In the genomic region with DNA sequence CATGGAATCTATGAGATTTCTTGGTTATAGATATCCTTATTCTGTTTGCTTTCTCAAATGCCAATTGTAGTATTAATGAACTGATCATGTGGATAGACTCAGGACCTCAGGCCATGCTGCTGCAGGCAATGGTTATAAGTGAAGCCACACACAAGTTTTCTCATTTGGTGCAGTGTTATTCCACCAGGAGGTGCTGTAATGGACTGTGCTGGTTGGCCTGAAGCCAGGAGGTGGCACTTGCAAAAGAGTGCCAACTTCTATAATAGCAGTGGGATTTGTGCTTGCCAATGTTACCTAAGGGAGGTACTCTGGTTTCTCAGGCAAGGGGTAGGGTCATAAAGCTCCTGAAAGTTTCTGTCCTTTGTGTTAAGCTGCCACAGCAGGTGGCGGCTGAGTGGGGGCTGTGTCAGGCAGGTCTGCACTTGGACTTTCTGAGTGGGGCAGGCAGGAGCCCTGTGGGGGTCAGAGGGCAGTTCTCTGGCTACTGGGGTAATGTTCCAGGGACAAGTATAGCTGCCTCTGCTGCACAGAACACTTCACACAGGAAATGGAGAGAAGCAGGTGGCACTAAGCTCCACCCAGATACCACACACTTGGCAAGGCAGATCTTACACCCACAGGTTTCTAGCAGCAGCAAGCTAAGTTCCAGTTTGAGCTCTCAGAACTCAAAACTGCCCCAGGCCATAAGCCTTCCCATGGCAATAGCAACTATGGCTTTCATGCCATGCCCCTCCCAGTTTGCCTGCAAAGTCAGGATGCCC, we compare ENCODE assay signal across 9 cellular contexts.
DNase-seq lines count a peak whose midpoint lies in the region; ATAC-seq and TF ChIP-seq lines count a peak whose summit lies in the region.
"Had no signal": no experiment of that assay in that cellular context is flagged by ENCODE, and none has a peak within 500 bp of the region (broad histone marks: within the 10 kb centered on the region; RNA-seq: fewer than 3 reads in every experiment).

No MANE protein-coding gene starts in this region.

- DNase-seq in A673 (ENCODE audit: low spot score) (peak; percentile 23), neural progenitor cell (ENCODE audit: low spot score) (no peak), kidney glomerular epithelial cell (lab: John Stamatoyannopoulos, UW) (no peak), cerebellum (ENCODE audit: low spot score) (no peak)
- no peak for DNase-seq in activated CD4-positive, alpha-beta memory T cell treated with anti-CD3 and anti-CD28 coated beads for 36 hours
- DNase-seq: activated naive CD8-positive, alpha-beta T cell treated with anti-CD3 and anti-CD28 coated beads, Interleukin-2, amount 10 ng/mL, durations not matched to agents 7 days and 5 days had no signal

- H3K27ac ChIP-seq in A673 (ENCODE audit: low read depth, low read length, poor library complexity, severe bottlenecking) (no peak overlapping the region), OCI-LY1 (ENCODE audit: low read depth, low read length, poor library complexity, severe bottlenecking) (peak overlapping the region; percentile 78), neural progenitor cell (no peak overlapping the region)

- no peak overlapping the region for H3K27ac Mint-ChIP-seq in neural progenitor cell
- no peak overlapping the region for H3K27ac Mint-ChIP-seq in activated CD4-positive, alpha-beta memory T cell treated with anti-CD3 and anti-CD28 coated beads for 36 hours
- H3K27ac Mint-ChIP-seq: activated naive CD8-positive, alpha-beta T cell treated with anti-CD3 and anti-CD28 coated beads, Interleukin-2, amount 10 ng/mL, durations not matched to agents 7 days and 5 days had no signal

- no peaks in the 10 kb centered on the region for H3K79me2 ChIP-seq in OCI-LY1 (ENCODE audit: insufficient read depth, low read length)
- no peaks in the 10 kb centered on the region for H3K79me2 ChIP-seq in neural progenitor cell (ENCODE audit: low read depth)

- POLR2A ChIA-PET in A673 (lab: Charles Lee; ENCODE audit: low non-redundant PET) = no interaction called here
- POLR2A ChIA-PET in activated CD4-positive, alpha-beta memory T cell treated with anti-CD3 and anti-CD28 coated beads for 36 hours (lab: Charles Lee) = no interaction called here

- H3K36me3 Mint-ChIP-seq in neural progenitor cell = no peaks in the 10 kb centered on the region
- no peaks in the 10 kb centered on the region for H3K36me3 Mint-ChIP-seq in activated CD4-positive, alpha-beta memory T cell treated with anti-CD3 and anti-CD28 coated beads for 36 hours
- H3K36me3 Mint-ChIP-seq: activated naive CD8-positive, alpha-beta T cell treated with anti-CD3 and anti-CD28 coated beads, Interleukin-2, amount 10 ng/mL, durations not matched to agents 7 days and 5 days had no signal

- TF ChIP-seq CTCF in A673 (conservative IDR thresholded peaks at IDR 0.05; ENCODE audit: low read depth, low read length) = peak; percentile 40; the same call in 1 of the 2 replicates
- TF ChIP-seq CTCF in OCI-LY1 (IDR thresholded peaks at IDR 0.05; ENCODE audit: low read length) = peak; percentile 59
- TF ChIP-seq CTCF in neural progenitor cell (IDR thresholded peaks at IDR 0.05) = peak; percentile 30

- no peaks in the 10 kb centered on the region for H3K9me2 ChIP-seq in OCI-LY1 (ENCODE audit: low read depth, low read length)

- H3K4me2 ChIP-seq in OCI-LY1 (ENCODE audit: low read length) (peak overlapping the region; percentile 24; the same call in 1 of the 2 replicates), neural progenitor cell (no peak overlapping the region)

- no peak overlapping the region for H3K4me3 ChIP-seq in A673 (ENCODE audit: low read depth, low read length, poor library complexity, severe bottlenecking)
- no peak overlapping the region for H3K4me3 ChIP-seq in OCI-LY1 (ENCODE audit: low read depth, low read length, poor library complexity, severe bottlenecking)
- H3K4me3 ChIP-seq in neural progenitor cell = no peak overlapping the region

- H3K9ac ChIP-seq in OCI-LY1 (ENCODE audit: low read length) (no peak overlapping the region; the same call in 1 of the 2 replicates), neural progenitor cell (no peak overlapping the region)

- peaks cover 2% of the 10 kb centered on the region for H3K27me3 Mint-ChIP-seq in neural progenitor cell (ENCODE audit: insufficient read depth, low read depth)
- no peaks in the 10 kb centered on the region for H3K27me3 Mint-ChIP-seq in activated CD4-positive, alpha-beta memory T cell treated with anti-CD3 and anti-CD28 coated beads for 36 hours

- H4K20me1 ChIP-seq in OCI-LY1 (ENCODE audit: insufficient read depth, low read length) = no peaks in the 10 kb centered on the region
- H4K20me1 ChIP-seq in neural progenitor cell (ENCODE audit: low read depth) = no peaks in the 10 kb centered on the region

- no peaks in the 10 kb centered on the region for H3K4me1 Mint-ChIP-seq in neural progenitor cell
- H3K4me1 Mint-ChIP-seq in activated CD4-positive, alpha-beta memory T cell treated with anti-CD3 and anti-CD28 coated beads for 36 hours (ENCODE audit: low read depth) = no peaks in the 10 kb centered on the region
- H3K4me1 Mint-ChIP-seq: activated naive CD8-positive, alpha-beta T cell treated with anti-CD3 and anti-CD28 coated beads, Interleukin-2, amount 10 ng/mL, durations not matched to agents 7 days and 5 days had no signal

- no TSS peak for BruUV-seq in A673 (replicated peaks; lab: Mats Ljungman, UMichigan)

- peak; percentile 89 for ATAC-seq in GM18873 (IDR thresholded peaks at IDR 0.05; ENCODE audit: low FRiP score, unreplicated experiment)
- peak; percentile 93 for ATAC-seq in HG02973 (IDR thresholded peaks at IDR 0.05; ENCODE audit: unreplicated experiment)

- H3K9me3 Mint-ChIP-seq in neural progenitor cell = no peaks in the 10 kb centered on the region
- no peaks in the 10 kb centered on the region for H3K9me3 Mint-ChIP-seq in activated CD4-positive, alpha-beta memory T cell treated with anti-CD3 and anti-CD28 coated beads for 36 hours
- H3K9me3 Mint-ChIP-seq: activated naive CD8-positive, alpha-beta T cell treated with anti-CD3 and anti-CD28 coated beads, Interleukin-2, amount 10 ng/mL, durations not matched to agents 7 days and 5 days had no signal

- intact Hi-C loops in A673 (cut with micrococcal nuclease; ENCODE audit: unreplicated experiment) = no loop called here
- intact Hi-C loops in activated CD4-positive, alpha-beta memory T cell treated with anti-CD3 and anti-CD28 coated beads for 36 hours (cut with micrococcal nuclease) = no loop called here

- CTCF ChIA-PET in A673 (lab: Charles Lee) = no interaction called here
- CTCF ChIA-PET in activated CD4-positive, alpha-beta memory T cell treated with anti-CD3 and anti-CD28 coated beads for 36 hours (lab: Charles Lee) = no interaction called here

- no peak overlapping the region for H3K4me3 Mint-ChIP-seq in neural progenitor cell
- H3K4me3 Mint-ChIP-seq in activated CD4-positive, alpha-beta memory T cell treated with anti-CD3 and anti-CD28 coated beads for 36 hours = no peak overlapping the region
- H3K4me3 Mint-ChIP-seq: activated naive CD8-positive, alpha-beta T cell treated with anti-CD3 and anti-CD28 coated beads, Interleukin-2, amount 10 ng/mL, durations not matched to agents 7 days and 5 days had no signal

- H3F3A ChIP-seq in OCI-LY1 (ENCODE audit: insufficient read depth, low read length) (no peaks in the 10 kb centered on the region), neural progenitor cell (ENCODE audit: low read depth) (no peaks in the 10 kb centered on the region)

- no peaks in the 10 kb centered on the region for H3K27me3 ChIP-seq in A673 (replicated peaks; ENCODE audit: insufficient read depth, low read depth, low read length, poor library complexity)
- no peaks in the 10 kb centered on the region for H3K27me3 ChIP-seq in OCI-LY1 (ENCODE audit: insufficient read depth, low read length)
- H3K27me3 ChIP-seq in neural progenitor cell = no peaks in the 10 kb centered on the region

- H3K36me3 ChIP-seq in A673 (ENCODE audit: insufficient read depth, low read length, poor library complexity, severe bottlenecking) (no peaks in the 10 kb centered on the region), OCI-LY1 (ENCODE audit: insufficient read depth, low read length) (no peaks in the 10 kb centered on the region), neural progenitor cell (no peaks in the 10 kb centered on the region)

- H3K4me1 ChIP-seq in A673 (ENCODE audit: insufficient read depth, low read length, poor library complexity, severe bottlenecking) (no peaks in the 10 kb centered on the region), OCI-LY1 (ENCODE audit: insufficient read depth, low read length, severe bottlenecking) (peaks cover 18% of the 10 kb centered on the region), neural progenitor cell (no peaks in the 10 kb centered on the region)

- H2AFZ ChIP-seq in OCI-LY1 (ENCODE audit: low read length) (no peak overlapping the region), neural progenitor cell (replicated peaks) (no peak overlapping the region)

- H3K9me3 ChIP-seq in A673 (ENCODE audit: low read depth, low read length, poor library complexity, severe bottlenecking) (no peaks in the 10 kb centered on the region), OCI-LY1 (ENCODE audit: low read length) (no peaks in the 10 kb centered on the region), neural progenitor cell (ENCODE audit: low read depth) (no peaks in the 10 kb centered on the region)
